Comparison of ENCODE assay signal across 9 cellular contexts in the genomic region with DNA sequence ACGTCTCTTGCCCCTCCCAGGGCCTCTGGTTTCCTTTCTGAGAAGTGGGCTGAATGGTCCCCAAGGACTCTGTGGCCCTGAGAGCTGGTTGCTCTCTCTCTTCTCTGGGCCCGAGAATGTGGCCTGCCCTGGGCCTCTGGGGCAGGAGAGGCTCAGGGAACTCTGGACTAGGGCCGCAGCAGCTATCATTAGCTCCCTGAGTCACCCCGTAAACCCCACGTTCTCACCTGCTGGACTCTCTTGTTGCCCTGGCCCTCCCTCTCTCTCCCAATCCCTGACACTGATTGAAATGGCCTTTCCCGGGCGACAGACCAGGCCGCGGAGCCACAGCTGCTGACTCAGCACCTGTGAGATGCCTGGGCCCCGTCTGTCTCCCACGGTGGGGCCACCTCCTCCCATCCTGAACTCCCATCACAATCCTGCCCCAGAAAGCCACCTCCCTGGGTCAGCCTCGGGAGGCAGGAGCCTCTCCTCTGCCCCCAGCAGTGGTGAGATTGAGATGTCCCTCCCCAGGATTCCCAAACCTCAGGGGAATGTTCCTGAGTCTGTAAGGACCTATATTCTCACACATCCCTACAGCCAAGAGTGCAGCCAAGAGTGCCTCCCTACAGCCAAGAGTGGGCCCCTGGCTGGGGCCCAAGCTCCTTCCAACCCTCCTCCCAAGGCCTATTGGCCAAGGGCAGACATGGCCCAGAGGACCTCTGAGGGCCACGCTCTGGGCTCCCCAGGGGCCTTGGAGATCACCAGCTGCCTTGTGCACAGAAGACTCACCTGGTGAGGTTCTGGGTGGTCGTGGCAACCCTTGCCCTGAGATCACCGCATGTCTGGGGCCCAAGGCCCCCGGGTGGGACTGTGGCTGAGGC. TPM values are rescaled to one million over a fixed set of nuclear protein-coding genes. Genes with fewer than 3 reads are reported as not detected.
DNase-seq lines count a peak whose midpoint lies in the region; ATAC-seq and TF ChIP-seq lines count a peak whose summit lies in the region.
"Had no signal": no experiment of that assay in that cellular context is flagged by ENCODE, and none has a peak within 500 bp of the region (broad histone marks: within the 10 kb centered on the region; RNA-seq: fewer than 3 reads in every experiment).

No MANE protein-coding gene starts in this region.

- peaks cover 23% of the 10 kb centered on the region for H3K4me1 ChIP-seq in skeletal muscle satellite cell (ENCODE audit: control insufficient read depth, insufficient read depth, low read length)
- H3K4me1 ChIP-seq: upper lobe of left lung had no signal

- ATAC-seq in GM18867 (IDR thresholded peaks at IDR 0.05; ENCODE audit: unreplicated experiment) (peak; percentile 6), HG03280 (IDR thresholded peaks at IDR 0.05; ENCODE audit: unreplicated experiment) (peak; percentile 13)

- H3K27ac ChIP-seq in WERI-Rb-1, result no peak overlapping the region
- H3K27ac ChIP-seq: ovary, upper lobe of left lung had no signal

- H3K9me3 ChIP-seq in skeletal muscle satellite cell (replicated peaks; ENCODE audit: low read length) (no peaks in the 10 kb centered on the region), WERI-Rb-1 (ENCODE audit: severe bottlenecking) (no peaks in the 10 kb centered on the region)
- H3K9me3 ChIP-seq: ovary, upper lobe of left lung had no signal

- no peak overlapping the region for H3K9ac ChIP-seq in skeletal muscle satellite cell (ENCODE audit: low read depth, low read length)

- H3K36me3 ChIP-seq in skeletal muscle satellite cell (ENCODE audit: insufficient read depth, low read length) (no peaks in the 10 kb centered on the region), WERI-Rb-1 (no peaks in the 10 kb centered on the region)
- H3K36me3 ChIP-seq: ovary, upper lobe of left lung had no signal

- peak overlapping the region; percentile 69 for H3K4me2 ChIP-seq in skeletal muscle satellite cell (ENCODE audit: low read length)

- no peak overlapping the region for H3K4me3 ChIP-seq in skeletal muscle satellite cell (ENCODE audit: low read length)
- H3K4me3 ChIP-seq in WERI-Rb-1 (ENCODE audit: low read depth, low read length), result no peak overlapping the region
- H3K4me3 ChIP-seq: ovary, upper lobe of left lung had no signal

- H3K27me3 ChIP-seq in skeletal muscle satellite cell (ENCODE audit: control insufficient read depth, insufficient read depth, low read length) (no peaks in the 10 kb centered on the region), WERI-Rb-1 (ENCODE audit: insufficient read depth, low read depth, severe bottlenecking) (no peaks in the 10 kb centered on the region)
- H3K27me3 ChIP-seq: ovary, upper lobe of left lung had no signal

- DNase-seq in ecto neural progenitor cell (ENCODE audit: low spot score) (peak; percentile 49), H4 (ENCODE audit: low spot score) (no peak), WERI-Rb-1 (no peak)
- DNase-seq in activated CD8-positive, alpha-beta memory T cell treated with anti-CD3 and anti-CD28 coated beads, Interleukin-2, amount 50 U/mL, for 48 hours, result no peak

- TF ChIP-seq CTCF in WERI-Rb-1 (IDR thresholded peaks at IDR 0.05; ENCODE audit: low read depth, low read length), result no peak

RNA-seq across cellular contexts. Expression of gene TRPV3, which starts 0.5 kb away (rescaled TPM):
- total RNA-seq in skeletal muscle satellite cell (2012; rRNA removed), result under 0.01 and 0.51 TPM in 2 replicates
- total RNA-seq in H4 (2014; rRNA removed; shearing (Covaris generic)), result not detected in 2 replicates

RNA-seq across cellular contexts. Expression of gene TRPV1, which starts 52.1 kb away (rescaled TPM):
- 0.44 and 0.51 TPM in 2 replicates for total RNA-seq in skeletal muscle satellite cell (2012; rRNA removed)
- 1.2 and 1.7 TPM in 2 replicates for total RNA-seq in H4 (2014; rRNA removed; shearing (Covaris generic))
